18 cellular contexts compared by ENCODE assay signal in the genomic region with DNA sequence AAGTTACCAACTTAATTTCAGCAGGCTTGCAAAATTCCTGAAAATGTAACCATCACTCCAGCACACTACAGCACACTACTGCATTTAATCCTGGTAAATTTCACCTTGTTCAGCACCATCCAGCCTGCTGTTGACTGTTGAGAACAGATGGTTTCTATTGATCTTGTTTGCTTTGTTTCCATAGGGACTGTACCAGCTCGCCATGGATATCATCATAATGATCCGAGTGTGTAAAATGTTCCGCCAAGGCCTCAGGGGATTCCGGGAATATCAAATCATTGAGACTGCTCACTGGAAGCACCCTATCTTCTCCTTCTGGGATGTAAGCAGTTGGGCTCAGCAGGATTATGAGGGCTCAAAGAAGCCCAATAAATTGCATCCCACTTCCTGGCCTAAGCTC. TPM values are rescaled to one million over a fixed set of nuclear protein-coding genes. Genes with fewer than 3 reads are reported as not detected.
DNase-seq lines count a peak whose midpoint lies in the region; TF ChIP-seq lines count a peak whose summit lies in the region.
"Had no signal": no experiment of that assay in that cellular context is flagged by ENCODE, and none has a peak within 500 bp of the region (broad histone marks: within the 10 kb centered on the region; RNA-seq: fewer than 3 reads in every experiment).

No MANE protein-coding gene starts in this region.

- peaks cover 8% of the 10 kb centered on the region for H3K4me1 Mint-ChIP-seq in osteocyte (ENCODE audit: unreplicated experiment)
- H3K4me1 Mint-ChIP-seq: neural progenitor cell had no signal

- H3K27ac ChIP-seq in WERI-Rb-1 = peak overlapping the region; percentile 88
- H3K27ac ChIP-seq: 22Rv1, brain microvascular endothelial cell, coronary artery, left lung, neural progenitor cell, spleen, testis had no signal

- H3K4me3 ChIP-seq in WERI-Rb-1 (ENCODE audit: low read depth, low read length) = no peak overlapping the region
- H3K4me3 ChIP-seq: coronary artery, GM23338, left lung, neural progenitor cell, spleen, testis had no signal

- H3K27me3 Mint-ChIP-seq in osteocyte (ENCODE audit: unreplicated experiment) = peaks cover 9% of the 10 kb centered on the region

- H3K36me3 ChIP-seq in WERI-Rb-1 = no peaks in the 10 kb centered on the region
- H3K36me3 ChIP-seq: brain microvascular endothelial cell, left lung, neural progenitor cell, spleen had no signal

- H3K27ac Mint-ChIP-seq in osteocyte (ENCODE audit: unreplicated experiment) = peak overlapping the region; percentile 94
- H3K27ac Mint-ChIP-seq: activated naive CD4-positive, alpha-beta T cell treated with anti-CD3 and anti-CD28 coated beads, Interleukin-2, amount 50 U/mL, for 72 hours; GM23338; neural progenitor cell had no signal

- no peaks in the 10 kb centered on the region for H3K36me3 Mint-ChIP-seq in osteocyte (ENCODE audit: unreplicated experiment)
- H3K36me3 Mint-ChIP-seq: activated naive CD4-positive, alpha-beta T cell treated with anti-CD3 and anti-CD28 coated beads, Interleukin-2, amount 50 U/mL, for 72 hours; neural progenitor cell had no signal

- TF ChIP-seq CTCF in WERI-Rb-1 (IDR thresholded peaks at IDR 0.05; ENCODE audit: low read depth, low read length) (no peak), osteocyte (IDR thresholded peaks at IDR 0.05) (no peak)

- no peak overlapping the region for H3K4me3 Mint-ChIP-seq in osteocyte (ENCODE audit: unreplicated experiment)
- H3K4me3 Mint-ChIP-seq: GM23338, neural progenitor cell had no signal

- H3K9me3 ChIP-seq in WERI-Rb-1 (ENCODE audit: severe bottlenecking) = peaks cover 16% of the 10 kb centered on the region
- H3K9me3 ChIP-seq: left lung, testis had no signal

- no peaks in the 10 kb centered on the region for H3K9me3 Mint-ChIP-seq in osteocyte (ENCODE audit: unreplicated experiment)
- H3K9me3 Mint-ChIP-seq: activated naive CD4-positive, alpha-beta T cell treated with anti-CD3 and anti-CD28 coated beads, Interleukin-2, amount 50 U/mL, for 72 hours; GM23338; neural progenitor cell had no signal

- no peaks in the 10 kb centered on the region for H3K27me3 ChIP-seq in WERI-Rb-1 (ENCODE audit: insufficient read depth, low read depth, severe bottlenecking)
- H3K27me3 ChIP-seq: brain microvascular endothelial cell, left lung, neural progenitor cell, spleen, testis had no signal

- DNase-seq in DMS153 (lab: John Stamatoyannopoulos, UW) (peak; percentile 49), DMS153 treated with DMSO at 0.1 percent for 48 hours (lab: John Stamatoyannopoulos, UW; ENCODE audit: unreplicated experiment) (no peak), NCI-H2171 (lab: John Stamatoyannopoulos, UW) (peak; percentile 98), WERI-Rb-1 (peak; percentile 72), osteocyte (ENCODE audit: extremely low spot score, unreplicated experiment) (no peak), iPS-NIHi11 (ENCODE audit: low spot score) (no peak), superior temporal gyrus (ENCODE audit: extremely low spot score) (no peak)
- no peak for DNase-seq in stimulated activated CD4-positive, alpha-beta T cell treated with anti-CD3 and anti-CD28 coated beads, Interleukin-1b, Interleukin-23, amount 100 ng/mL, for 48 hours
- DNase-seq: brain microvascular endothelial cell, left lung, OCI-M1, spleen, testis had no signal

RNA-seq across cellular contexts. Expression of gene CNBD2, which starts 4.1 kb away (rescaled TPM):
- 3.8 and 4.6 TPM in 2 replicates for total RNA-seq in osteocyte

RNA-seq across cellular contexts. Expression of gene SCAND1, which starts 18.1 kb away (rescaled TPM):
- 80.2 and 81.4 TPM in 2 replicates for total RNA-seq in osteocyte

Comparison
In these comparisons a context has a peak if more than half of its experiments do, and no peak if none do; other contexts are left out.
1. DNase-seq: peak in DMS153 (single experiment), NCI-H2171 (single experiment) and WERI-Rb-1 (single experiment); none in DMS153 treated with DMSO at 0.1 percent for 48 hours (single experiment), osteocyte (single experiment), iPS-NIHi11 (single experiment), superior temporal gyrus (single experiment) and stimulated activated CD4-positive, alpha-beta T cell treated with anti-CD3 and anti-CD28 coated beads, Interleukin-1b, Interleukin-23, amount 100 ng/mL, for 48 hours (single experiment).